Comparison of ENCODE assay signal across 32 cellular contexts in the genomic region with DNA sequence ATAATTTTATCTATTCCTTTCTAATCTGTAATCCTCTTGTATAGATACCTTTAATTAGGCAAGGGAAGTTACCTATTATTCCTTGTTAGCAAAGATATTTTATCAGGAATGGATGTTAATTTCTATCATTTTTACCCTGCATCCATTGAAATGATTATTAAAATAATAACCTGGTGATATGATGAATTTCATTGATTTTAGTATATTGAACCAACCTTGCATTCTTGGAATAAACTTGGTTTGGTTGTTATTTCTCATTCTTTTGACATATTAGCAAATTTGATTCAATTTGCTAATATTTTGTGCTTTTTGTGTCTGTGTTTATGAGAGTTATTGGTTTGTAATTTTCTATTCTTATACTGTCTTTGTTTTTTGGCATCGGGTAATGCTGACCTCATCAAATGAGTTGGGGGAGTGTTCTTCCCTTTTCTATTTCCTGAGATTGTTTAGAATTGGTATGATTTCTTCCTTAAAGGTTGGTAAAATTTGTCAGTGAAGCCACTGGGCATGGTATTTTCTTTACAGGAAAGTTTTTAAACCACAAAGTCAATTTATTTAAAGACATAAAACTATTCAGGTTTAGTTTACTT.
"Had no signal": no experiment of that assay in that cellular context is flagged by ENCODE, and none has a peak within 500 bp of the region (broad histone marks: within the 10 kb centered on the region; RNA-seq: fewer than 3 reads in every experiment).

No MANE protein-coding gene starts in this region.

- H3K4me3 ChIP-seq: ascending aorta, breast epithelium, cardiac muscle cell, colonic mucosa had no signal

- H3K27ac ChIP-seq: ascending aorta, breast epithelium, cardiac muscle cell, colonic mucosa, WERI-Rb-1 had no signal

- H3K27me3 ChIP-seq: ascending aorta, breast epithelium, cardiac muscle cell, colonic mucosa had no signal

- DNase-seq: activated B cell treated with CpG ODN at 0.5 μM for 24 hours; activated CD4-positive, alpha-beta T cell treated with anti-CD3 and anti-CD28 coated beads for 48 hours; activated CD4-positive, alpha-beta T cell treated with anti-CD3 and anti-CD28 coated beads, Interleukin-2, amount 50 U/mL, for 1 hour; activated CD4-positive, alpha-beta T cell treated with anti-CD3 and anti-CD28 coated beads, Interleukin-2, amount 50 U/mL, for 48 hours; activated CD8-positive, alpha-beta memory T cell treated with anti-CD3 and anti-CD28 coated beads for 24 hours; activated CD8-positive, alpha-beta memory T cell treated with anti-CD3 and anti-CD28 coated beads, Interleukin-2, amount 50 U/mL, for 4 hours; activated CD8-positive, alpha-beta T cell treated with anti-CD3 and anti-CD28 coated beads for 36 hours; activated effector memory CD4-positive, alpha-beta T cell treated with anti-CD3 and anti-CD28 coated beads, Interleukin-2, amount 50 U/mL, for 16 hours; activated naive CD4-positive, alpha-beta T cell treated with anti-CD3 and anti-CD28 coated beads for 36 hours; activated naive CD8-positive, alpha-beta T cell treated with anti-CD3 and anti-CD28 coated beads for 36 hours; activated naive CD8-positive, alpha-beta T cell treated with anti-CD3 and anti-CD28 coated beads, Interleukin-2, amount 50 U/mL, for 24 hours; activated T-cell treated with anti-CD3 and anti-CD28 coated beads, Interleukin-2, amount 50 U/mL, for 1 hour; activated T-cell treated with anti-CD3 and anti-CD28 coated beads, Interleukin-2, amount 50 U/mL, for 48 hours; central memory CD4-positive, alpha-beta T cell; cerebellar nuclear complex; colonic mucosa; effector CD8-positive, alpha-beta T cell; foreskin fibroblast; head of caudate nucleus; T-helper 17 cell; T1000; WERI-Rb-1 had no signal

- ATAC-seq: activated CD4-positive, CD25-positive, alpha-beta regulatory T cell treated with anti-CD3 and anti-CD28 coated beads, Interleukin-2, amount 50 U/mL, for 24 hours; activated CD8-positive, alpha-beta T cell treated with anti-CD3 and anti-CD28 coated beads for 36 hours; activated naive CD8-positive, alpha-beta T cell treated with anti-CD3 and anti-CD28 coated beads, Interleukin-2, amount 50 U/mL, for 24 hours; esophagus mucosa; T-helper 17 cell had no signal

- H3K9me3 ChIP-seq: colonic mucosa had no signal

- H3K4me1 ChIP-seq: ascending aorta, breast epithelium, colonic mucosa had no signal

- H3K4me1 Mint-ChIP-seq: activated B cell treated with CpG ODN at 0.5 μM for 24 hours; activated naive CD4-positive, alpha-beta T cell treated with anti-CD3 and anti-CD28 coated beads, Interleukin-2, amount 50 U/mL, for 24 hours; activated naive CD8-positive, alpha-beta T cell treated with anti-CD3 and anti-CD28 coated beads for 36 hours; activated naive CD8-positive, alpha-beta T cell treated with anti-CD3 and anti-CD28 coated beads, Interleukin-2, amount 50 U/mL, for 24 hours; T-helper 17 cell had no signal

- H3K27me3 Mint-ChIP-seq: activated B cell treated with CpG ODN at 0.5 μM for 24 hours; activated CD8-positive, alpha-beta T cell treated with anti-CD3 and anti-CD28 coated beads for 36 hours; activated naive CD4-positive, alpha-beta T cell treated with anti-CD3 and anti-CD28 coated beads, Interleukin-2, amount 50 U/mL, for 24 hours; activated naive CD8-positive, alpha-beta T cell treated with anti-CD3 and anti-CD28 coated beads for 36 hours; activated naive CD8-positive, alpha-beta T cell treated with anti-CD3 and anti-CD28 coated beads, Interleukin-2, amount 50 U/mL, for 24 hours; brain; T-helper 17 cell had no signal

- H3K36me3 ChIP-seq: ascending aorta, breast epithelium, cardiac muscle cell, colonic mucosa, WERI-Rb-1 had no signal

- H3K4me3 Mint-ChIP-seq: activated B cell treated with CpG ODN at 0.5 μM for 24 hours; activated CD8-positive, alpha-beta T cell treated with anti-CD3 and anti-CD28 coated beads for 36 hours; activated naive CD4-positive, alpha-beta T cell treated with anti-CD3 and anti-CD28 coated beads for 36 hours; activated naive CD4-positive, alpha-beta T cell treated with anti-CD3 and anti-CD28 coated beads, Interleukin-2, amount 50 U/mL, for 24 hours; activated naive CD8-positive, alpha-beta T cell treated with anti-CD3 and anti-CD28 coated beads for 36 hours; activated naive CD8-positive, alpha-beta T cell treated with anti-CD3 and anti-CD28 coated beads, Interleukin-2, amount 50 U/mL, for 24 hours; activated T-helper 1 cell treated with anti-CD3 and anti-CD28 coated beads, Interleukin-12 subunit alpha, Interleukin-12 subunit beta, Interleukin-2, Interleukin-4 antibody, amounts not matched to agents 30 ng/mL and 10 ng/mL and 1 ng/mL, durations not matched to agents 14 hours and 24 hours and 36 hours; brain; T-helper 17 cell; T-helper 2 cell treated with Interferon-gamma antibody and Interleukin-4, amounts not matched to agents 5 μg/mL and 100 μg/mL, for 36 hours had no signal

- H3K27ac Mint-ChIP-seq: activated B cell treated with CpG ODN at 0.5 μM for 24 hours; activated CD8-positive, alpha-beta T cell treated with anti-CD3 and anti-CD28 coated beads for 36 hours; activated naive CD4-positive, alpha-beta T cell treated with anti-CD3 and anti-CD28 coated beads for 36 hours; activated naive CD4-positive, alpha-beta T cell treated with anti-CD3 and anti-CD28 coated beads, Interleukin-2, amount 50 U/mL, for 24 hours; activated naive CD8-positive, alpha-beta T cell treated with anti-CD3 and anti-CD28 coated beads for 36 hours; activated naive CD8-positive, alpha-beta T cell treated with anti-CD3 and anti-CD28 coated beads, Interleukin-2, amount 50 U/mL, for 24 hours; activated T-helper 1 cell treated with anti-CD3 and anti-CD28 coated beads, Interleukin-12 subunit alpha, Interleukin-12 subunit beta, Interleukin-2, Interleukin-4 antibody, amounts not matched to agents 30 ng/mL and 10 ng/mL and 1 ng/mL, durations not matched to agents 14 hours and 24 hours and 36 hours; activated T-helper 2 cell treated with anti-CD3 and anti-CD28 coated beads, Interferon-gamma antibody, Interleukin-2, Interleukin-4, amounts not matched to agents 10 μg/mL and 5 μg/mL and 100 μg/mL, durations not matched to agents 14 hours and 24 hours and 36 hours; brain; T-helper 17 cell; T-helper 2 cell treated with Interferon-gamma antibody and Interleukin-4, amounts not matched to agents 5 μg/mL and 100 μg/mL, for 36 hours had no signal
